ENCODE assay signal across 19 cellular contexts in the genomic region with DNA sequence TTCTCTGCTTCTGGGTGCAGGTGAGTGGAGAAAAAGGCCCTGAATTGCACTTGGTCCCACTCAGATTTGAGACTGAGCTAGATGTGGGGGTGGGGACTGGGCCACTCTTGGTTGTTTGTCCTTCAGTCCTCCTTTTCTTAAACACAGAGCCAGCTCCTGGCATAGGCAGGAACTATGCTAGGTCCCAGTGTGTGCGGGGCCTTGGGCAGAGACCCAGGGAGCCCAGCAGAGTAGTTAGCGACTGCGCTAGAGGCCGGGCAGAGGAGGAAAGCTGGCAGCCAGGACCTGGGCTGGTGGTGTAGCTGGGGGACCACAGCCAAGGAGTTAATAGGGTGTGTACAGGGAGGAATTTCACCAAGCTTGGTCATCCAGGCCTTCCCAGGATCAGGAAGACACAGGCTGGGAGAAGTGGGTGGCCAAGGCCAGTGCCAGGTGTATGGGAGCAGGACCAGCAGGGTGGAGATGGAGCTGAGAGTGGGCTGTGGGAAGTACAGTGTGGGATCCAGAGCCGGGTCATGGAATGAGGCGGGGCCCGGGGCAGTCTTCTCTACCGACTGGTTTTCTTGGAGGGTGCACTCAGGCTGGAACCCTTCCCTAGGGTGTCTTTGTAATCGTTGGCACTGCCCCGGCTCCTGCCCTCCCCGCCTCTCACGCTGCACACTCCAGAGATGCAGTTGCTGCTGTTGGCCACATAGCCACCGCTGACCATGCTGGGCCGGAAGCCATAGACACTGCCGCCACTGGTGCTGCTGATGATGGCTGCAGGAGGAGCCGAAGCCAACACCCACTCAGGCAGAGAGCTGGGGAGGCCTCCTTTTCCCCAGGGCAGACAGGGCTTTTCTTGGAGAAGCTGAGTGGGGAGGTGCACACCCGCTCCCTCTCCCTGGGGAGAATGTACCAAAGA. TPM values are rescaled to one million over a fixed set of nuclear protein-coding genes. Genes with fewer than 3 reads are reported as not detected.
DNase-seq lines count a peak whose midpoint lies in the region; ATAC-seq, FAIRE-seq and TF ChIP-seq lines count a peak whose summit lies in the region.
"Had no signal": no experiment of that assay in that cellular context is flagged by ENCODE, and none has a peak within 500 bp of the region (broad histone marks: within the 10 kb centered on the region; RNA-seq: fewer than 3 reads in every experiment).

No MANE protein-coding gene starts in this region.

- POLR2A ChIA-PET in HEK293 (lab: Yijun Ruan, JAX) = no interaction called here

- H3K27ac ChIP-seq in HEK293 (ENCODE audit: extremely low read depth, low read depth, low read length) (no peak overlapping the region), adrenal gland (no peak overlapping the region), right cardiac atrium (ENCODE audit: low read length) (no peak overlapping the region), suprapubic skin (peak overlapping the region; percentile 51)
- H3K27ac ChIP-seq: HL-60, prostate gland, uterus had no signal

- no peak for FAIRE-seq in GM12892 (lab: Jason Lieb, UNC)
- FAIRE-seq: GM19239 had no signal

- no peak for TF ChIP-seq EP300 in suprapubic skin (IDR thresholded peaks at IDR 0.05)

- 0 out of 2 replicates have a peak, but pooled peaks have one; percentile 14 for TF ChIP-seq CTCF in HEK293 (tag by site-specific recombination; IDR thresholded peaks at IDR 0.05)
- TF ChIP-seq CTCF in adrenal gland (IDR thresholded peaks at IDR 0.05) = peak in 1 of 6 experiments; percentile 17
- TF ChIP-seq CTCF in suprapubic skin (IDR thresholded peaks at IDR 0.05) = peak in 1 of 2 donors; percentile 24

- DNase-seq in adrenal gland (peak in 6 of 7 donors; percentile 23 to 49 (median 29)), right cardiac atrium (peak in 2 of 3 donors; percentile 39 to 68), suprapubic skin (ENCODE audit: low spot score in 2 of 2) (no peak), GM12892 (ENCODE audit: insufficient read length) (no peak), NCI-H1092 treated with DMSO at 0.1 percent for 48 hours (lab: John Stamatoyannopoulos, UW) (no peak)
- DNase-seq: activated CD8-positive, alpha-beta T cell treated with anti-CD3 and anti-CD28 coated beads for 36 hours; CD4-positive, alpha-beta T cell; effector CD8-positive, alpha-beta T cell; NCI-H2081 treated with DMSO at 0.1 percent for 48 hours; NCI-H82; SIG-M5; uterus had no signal

- H3K4me3 ChIP-seq in HEK293 (ENCODE audit: low read depth, low read length) (no peak overlapping the region), adrenal gland (no peak overlapping the region), right cardiac atrium (ENCODE audit: low read length) (no peak overlapping the region), suprapubic skin (no peak overlapping the region)
- H3K4me3 ChIP-seq: prostate gland, uterus had no signal

- TF ChIP-seq POLR2A in adrenal gland (IDR thresholded peaks at IDR 0.05) (no peak), suprapubic skin (IDR thresholded peaks at IDR 0.05) (no peak), GM12892 (IDR thresholded peaks at IDR 0.05; ENCODE audit: low read depth, low read length) (no peak)

- H3K36me3 ChIP-seq in HEK293 (ENCODE audit: control insufficient read depth in 2 of 2, insufficient read depth in 1 of 2, low read length in 2 of 2) (no peaks in the 10 kb centered on the region), adrenal gland (replicated peaks in 1 of 2) (no peaks in the 10 kb centered on the region), suprapubic skin (no peaks in the 10 kb centered on the region)
- H3K36me3 ChIP-seq: prostate gland, uterus had no signal

- H3K9me3 ChIP-seq in HEK293 (ENCODE audit: control insufficient read depth, insufficient read depth, low read depth, low read length) (no peaks in the 10 kb centered on the region), adrenal gland (replicated peaks in 1 of 3) (no peaks in the 10 kb centered on the region), right cardiac atrium (ENCODE audit: control insufficient read depth, low read length) (no peaks in the 10 kb centered on the region), suprapubic skin (no peaks in the 10 kb centered on the region)
- H3K9me3 ChIP-seq: prostate gland, uterus had no signal

- H3K4me1 ChIP-seq in HEK293 (ENCODE audit: control insufficient read depth, insufficient read depth, low read length) (peaks cover 8% of the 10 kb centered on the region), adrenal gland (replicated peaks in 1 of 2) (no peaks in the 10 kb centered on the region), right cardiac atrium (ENCODE audit: control insufficient read depth, insufficient read depth, low read length) (no peaks in the 10 kb centered on the region), suprapubic skin (peaks cover 35% of the 10 kb centered on the region)
- H3K4me1 ChIP-seq: prostate gland, uterus had no signal

- peak; percentile 54 to 65 for ATAC-seq in right cardiac atrium
- ATAC-seq in HG02870 (IDR thresholded peaks at IDR 0.05; ENCODE audit: unreplicated experiment) = no peak
- ATAC-seq: activated CD8-positive, alpha-beta T cell treated with anti-CD3 and anti-CD28 coated beads for 36 hours; activated T-helper 17 cell treated with anti-CD3 and anti-CD28 coated beads, Interleukin-2, amount 50 U/mL, for 72 hours had no signal

- 68 to 81% (median 76%) methylated on average over 15 to 17 of the region's 17 CpGs for WGBS in adrenal gland, 4 donors
- WGBS in right cardiac atrium = 73% methylated on average over 17 of the region's 17 CpGs
- 28% methylated on average over 16 of the region's 17 CpGs for WGBS in suprapubic skin

- CTCF ChIA-PET in HEK293 (lab: Yijun Ruan, JAX) = interaction anchor here (0.9 to 1.0 kb wide), 2 partner anchors 38 to 217 kb away, joined by 3 read pairs; no protein-coding TSS in a partner anchor

- H3K27me3 ChIP-seq in adrenal gland = no peaks in the 10 kb centered on the region
- no peaks in the 10 kb centered on the region for H3K27me3 ChIP-seq in right cardiac atrium (ENCODE audit: control insufficient read depth, insufficient read depth)
- no peaks in the 10 kb centered on the region for H3K27me3 ChIP-seq in suprapubic skin
- H3K27me3 ChIP-seq: uterus had no signal

- intact Hi-C loops in adrenal gland (cut with DNase I) (no loop called here), right cardiac atrium (cut with DNase I) (no loop called here)

TF ChIP-seq in HEK293, 187 proteins besides CTCF, POLR2A, EP300 and RAD21:
- TF ChIP-seq EGR2 (tag by site-specific recombination; IDR thresholded peaks at IDR 0.05; ENCODE audit: low read depth) (0 out of 2 replicates have a peak, but pooled peaks have one; percentile 10), ZFHX2 (tag by site-specific recombination; conservative IDR thresholded peaks at IDR 0.05) (peak; percentile 37), SCRT1 (tag by site-specific recombination; IDR thresholded peaks at IDR 0.05; ENCODE audit: borderline replicate concordance) (no peak), ZNF521 (tag by site-specific recombination; IDR thresholded peaks at IDR 0.05) (no peak)

RNA-seq across cellular contexts. Expression of a gene that starts 8.7 kb away (rescaled TPM):
- total RNA-seq in adrenal gland (not detected), right cardiac atrium (not detected), suprapubic skin (100 to 1,000 TPM in 1 of 4 donors, 10 to 100 TPM in 2, 1 to 10 TPM in 1; 5.5 to 231 (median 70.8) TPM)
- polyA plus RNA-seq in adrenal gland (not detected), right cardiac atrium (not detected)
- not detected for polyA plus RNA-seq in GM12892 (2012; ENCODE audit: missing spikeins)
- total RNA-seq: activated CD8-positive, alpha-beta T cell treated with anti-CD3 and anti-CD28 coated beads for 36 hours; activated T-helper 17 cell treated with anti-CD3 and anti-CD28 coated beads, Interleukin-2, amount 50 U/mL, for 72 hours; CD4-positive, alpha-beta T cell; mucosa of gallbladder; prostate gland; uterus had no signal

RNA-seq across cellular contexts. Expression of a gene that starts 24.0 kb away (rescaled TPM):
- total RNA-seq in adrenal gland (under 1 TPM in 4 of 8 donors, not detected in 4; 0.11 to 0.88 (median 0.37) TPM), right cardiac atrium (not detected), suprapubic skin (1,000 to 10,000 TPM; 3,026 to 9,625 (median 8,067) TPM)
- polyA plus RNA-seq in adrenal gland (1 to 10 TPM in 1 of 3 donors, under 1 TPM in 1, not detected in 1; 0.56 to 4.2 TPM), right cardiac atrium (0.07 TPM)
- not detected for polyA plus RNA-seq in GM12892 (2012; ENCODE audit: missing spikeins)
- total RNA-seq: activated CD8-positive, alpha-beta T cell treated with anti-CD3 and anti-CD28 coated beads for 36 hours; activated T-helper 17 cell treated with anti-CD3 and anti-CD28 coated beads, Interleukin-2, amount 50 U/mL, for 72 hours; mucosa of gallbladder had no signal

RNA-seq across cellular contexts. Expression of a gene that starts 29.4 kb away (rescaled TPM):
- total RNA-seq in adrenal gland (not detected), right cardiac atrium (1 to 10 TPM in 2 of 4 donors, under 1 TPM in 2; 0.47 to 2.2 (median 1.2) TPM), suprapubic skin (10 to 100 TPM in 3 of 4 donors, 1 to 10 TPM in 1; 2.0 to 44.4 (median 21.2) TPM)
- polyA plus RNA-seq in adrenal gland (not detected), right cardiac atrium (0.14 TPM)
- 0.08 TPM for polyA plus RNA-seq in GM12892 (2012; ENCODE audit: missing spikeins)
- total RNA-seq: activated CD8-positive, alpha-beta T cell treated with anti-CD3 and anti-CD28 coated beads for 36 hours; activated T-helper 17 cell treated with anti-CD3 and anti-CD28 coated beads, Interleukin-2, amount 50 U/mL, for 72 hours; mucosa of gallbladder; uterus had no signal

RNA-seq across cellular contexts. Expression of a gene that starts 51.2 kb away (rescaled TPM):
- 1 to 10 TPM in 1 of 8 donors, under 1 TPM in 1, not detected in 6; 0.28 to 1.1 TPM for total RNA-seq in adrenal gland
- 1 to 10 TPM in 1 of 3 donors, under 1 TPM in 1, not detected in 1; 0.24 to 2.7 TPM for polyA plus RNA-seq in adrenal gland
- not detected for total RNA-seq in right cardiac atrium
- polyA plus RNA-seq in right cardiac atrium = not detected
- 1,000 to 10,000 TPM in 1 of 4 donors, 100 to 1,000 TPM in 2, 10 to 100 TPM in 1; 57.7 to 1,258 (median 594) TPM for total RNA-seq in suprapubic skin
- not detected for polyA plus RNA-seq in GM12892 (2012; ENCODE audit: missing spikeins)
- total RNA-seq: activated CD8-positive, alpha-beta T cell treated with anti-CD3 and anti-CD28 coated beads for 36 hours; activated T-helper 17 cell treated with anti-CD3 and anti-CD28 coated beads, Interleukin-2, amount 50 U/mL, for 72 hours; CD4-positive, alpha-beta T cell; mucosa of gallbladder had no signal

RNA-seq across cellular contexts. Expression of a gene that starts 57.0 kb away (rescaled TPM):
- total RNA-seq in adrenal gland = under 1 TPM in 1 of 8 donors, not detected in 7; 0.14 TPM
- polyA plus RNA-seq in adrenal gland = 1 to 10 TPM in 1 of 3 donors, not detected in 2; 2.7 TPM
- not detected for total RNA-seq in right cardiac atrium
- not detected for polyA plus RNA-seq in right cardiac atrium
- total RNA-seq in suprapubic skin = 10 to 100 TPM in 1 of 4 donors, 1 to 10 TPM in 3; 2.0 to 19.2 (median 8.8) TPM
- not detected for polyA plus RNA-seq in GM12892 (2012; ENCODE audit: missing spikeins)
- total RNA-seq: activated T-helper 17 cell treated with anti-CD3 and anti-CD28 coated beads, Interleukin-2, amount 50 U/mL, for 72 hours; mucosa of gallbladder had no signal

Comparison
In these comparisons a context has a peak if more than half of its experiments do, and no peak if none do; other contexts are left out.
1. DNase-seq: peak in adrenal gland (6 of 7) and right cardiac atrium (2 of 3); none in suprapubic skin (0 of 2), GM12892 (single experiment) and NCI-H1092 treated with DMSO at 0.1 percent for 48 hours (single experiment).
2. RNA of a gene that starts 8.7 kb away (total RNA-seq): 5.5 to 231 TPM in suprapubic skin; not detected in adrenal gland and not detected in right cardiac atrium; every median in the first group is over 4 times any median in the second.
3. RNA of a gene that starts 24.0 kb away (total RNA-seq): 3,026 to 9,625 TPM in suprapubic skin; not detected in right cardiac atrium and 0.11 to 0.88 TPM in adrenal gland; every median in the first group is over 1,000 times any median in the second.